21 cellular contexts compared by ENCODE assay signal in the genomic region with DNA sequence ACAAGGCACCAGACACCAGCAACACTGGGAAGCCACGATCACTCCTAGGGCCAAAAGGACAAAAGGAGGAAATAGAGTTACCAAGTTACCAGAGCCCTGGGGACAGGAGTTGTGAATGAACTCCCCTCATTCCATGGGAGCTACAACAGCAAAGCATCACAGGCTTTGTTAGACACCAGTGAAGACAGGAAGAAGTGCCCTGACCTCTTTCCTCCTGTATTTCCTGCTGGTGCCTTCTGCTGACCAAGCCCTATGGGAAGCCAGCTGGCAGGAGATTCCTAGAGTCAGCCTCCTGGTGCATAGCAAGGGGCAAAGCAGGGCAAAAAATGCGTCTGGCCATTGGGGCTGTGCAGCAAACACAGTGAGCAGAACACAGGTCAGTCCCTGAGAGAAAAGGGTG.
A peak's percentile ranks its signal among the peaks of the same experiment; 100 is the strongest.
DNase-seq lines count a peak whose midpoint lies in the region; ATAC-seq and TF ChIP-seq lines count a peak whose summit lies in the region.
"Had no signal": no experiment of that assay in that cellular context is flagged by ENCODE, and none has a peak within 500 bp of the region (broad histone marks: within the 10 kb centered on the region; RNA-seq: fewer than 3 reads in every experiment).

No MANE protein-coding gene starts in this region.

- DNase-seq in RWPE2 (ENCODE audit: low spot score) (no peak), endothelial cell (ENCODE audit: low spot score) (peak; percentile 53), GOT3 (lab: John Stamatoyannopoulos, UW) (no peak), upper lobe of right lung (no peak), NCI-H1105 (lab: John Stamatoyannopoulos, UW) (no peak), LoVo (ENCODE audit: low spot score) (no peak)
- DNase-seq: Calu3; CD8-positive, alpha-beta memory T cell; DMS79 treated with DMSO at 0.1 percent for 48 hours; H9; KBM-7; MG63; NCI-H2029; NCI-H446; NCI-H524 treated with DMSO at 0.1 percent for 48 hours; NCI-H774; PC-3 had no signal

- H3K27me3 ChIP-seq in RWPE2 (ENCODE audit: insufficient read depth, poor library complexity, severe bottlenecking) = no peaks in the 10 kb centered on the region
- H3K27me3 ChIP-seq in upper lobe of right lung = no peaks in the 10 kb centered on the region
- H3K27me3 ChIP-seq: MG63, SJSA1 had no signal

- H3K4me1 Mint-ChIP-seq in endothelial cell (ENCODE audit: unreplicated experiment) = peaks cover 51% of the 10 kb centered on the region
- H3K4me1 Mint-ChIP-seq in nephron = peaks cover 9% of the 10 kb centered on the region
- H3K4me1 Mint-ChIP-seq: CD14-positive monocyte; CD8-positive, alpha-beta memory T cell; H9 had no signal

- H3K4me1 ChIP-seq in RWPE2 (ENCODE audit: insufficient read depth, poor library complexity, severe bottlenecking) (no peaks in the 10 kb centered on the region), upper lobe of right lung (no peaks in the 10 kb centered on the region)
- H3K4me1 ChIP-seq: SJSA1 had no signal

- TF ChIP-seq CTCF in RWPE2 (IDR thresholded peaks at IDR 0.05; ENCODE audit: poor library complexity, severe bottlenecking) (no peak), endothelial cell (IDR thresholded peaks at IDR 0.05; ENCODE audit: unreplicated experiment) (no peak), nephron (IDR thresholded peaks at IDR 0.05; ENCODE audit: unreplicated experiment in 3 of 3) (no peak), upper lobe of right lung (IDR thresholded peaks at IDR 0.05) (no peak)

- H3K27me3 Mint-ChIP-seq in endothelial cell (ENCODE audit: unreplicated experiment) = peaks cover 2% of the 10 kb centered on the region
- peaks cover 5% of the 10 kb centered on the region for H3K27me3 Mint-ChIP-seq in nephron (ENCODE audit: low read depth)

- intact Hi-C loops in upper lobe of right lung (cut with DNase I) = no loop called here

- H3K9me3 Mint-ChIP-seq in endothelial cell (ENCODE audit: unreplicated experiment) = no peaks in the 10 kb centered on the region
- peaks cover 12% of the 10 kb centered on the region for H3K9me3 Mint-ChIP-seq in nephron

- no peaks in the 10 kb centered on the region for H3K36me3 ChIP-seq in RWPE2 (ENCODE audit: low read depth)
- no peaks in the 10 kb centered on the region for H3K36me3 ChIP-seq in upper lobe of right lung
- H3K36me3 ChIP-seq: MG63, SJSA1 had no signal

- H3K27ac Mint-ChIP-seq in endothelial cell (ENCODE audit: unreplicated experiment) (peak overlapping the region; percentile 98), nephron (peak overlapping the region; percentile 39 to 54 (median 41))
- H3K27ac Mint-ChIP-seq: CD14-positive monocyte; CD8-positive, alpha-beta memory T cell; H9 had no signal

- H3K36me3 Mint-ChIP-seq in endothelial cell (ENCODE audit: low read depth, unreplicated experiment) (no peaks in the 10 kb centered on the region), nephron (ENCODE audit: low read depth) (no peaks in the 10 kb centered on the region)
- H3K36me3 Mint-ChIP-seq: CD14-positive monocyte; CD8-positive, alpha-beta memory T cell had no signal

- no peaks in the 10 kb centered on the region for H3K9me3 ChIP-seq in RWPE2 (ENCODE audit: severe bottlenecking)
- H3K9me3 ChIP-seq in upper lobe of right lung = no peaks in the 10 kb centered on the region
- H3K9me3 ChIP-seq: MG63, SJSA1 had no signal

- no peak overlapping the region for H3K4me3 Mint-ChIP-seq in endothelial cell (ENCODE audit: unreplicated experiment)
- H3K4me3 Mint-ChIP-seq in nephron = no peak overlapping the region
- H3K4me3 Mint-ChIP-seq: CD8-positive, alpha-beta memory T cell; H9 had no signal

- no peak overlapping the region for H3K4me3 ChIP-seq in RWPE2 (ENCODE audit: severe bottlenecking)
- no peak overlapping the region for H3K4me3 ChIP-seq in upper lobe of right lung
- H3K4me3 ChIP-seq: MG63, SJSA1 had no signal

- 0 out of 3 replicates have a peak, but pooled peaks have one; percentile 14 for ATAC-seq in RWPE2 (ENCODE audit: low read depth)
- ATAC-seq in upper lobe of right lung = no peak
- ATAC-seq: PC-3, Right ventricle myocardium inferior had no signal

- no peak overlapping the region for H3K27ac ChIP-seq in RWPE2 (ENCODE audit: poor library complexity, severe bottlenecking)
- H3K27ac ChIP-seq in upper lobe of right lung = no peak overlapping the region
- H3K27ac ChIP-seq: SJSA1 had no signal
